Comparison of ENCODE assay signal across 9 cellular contexts in the genomic region with DNA sequence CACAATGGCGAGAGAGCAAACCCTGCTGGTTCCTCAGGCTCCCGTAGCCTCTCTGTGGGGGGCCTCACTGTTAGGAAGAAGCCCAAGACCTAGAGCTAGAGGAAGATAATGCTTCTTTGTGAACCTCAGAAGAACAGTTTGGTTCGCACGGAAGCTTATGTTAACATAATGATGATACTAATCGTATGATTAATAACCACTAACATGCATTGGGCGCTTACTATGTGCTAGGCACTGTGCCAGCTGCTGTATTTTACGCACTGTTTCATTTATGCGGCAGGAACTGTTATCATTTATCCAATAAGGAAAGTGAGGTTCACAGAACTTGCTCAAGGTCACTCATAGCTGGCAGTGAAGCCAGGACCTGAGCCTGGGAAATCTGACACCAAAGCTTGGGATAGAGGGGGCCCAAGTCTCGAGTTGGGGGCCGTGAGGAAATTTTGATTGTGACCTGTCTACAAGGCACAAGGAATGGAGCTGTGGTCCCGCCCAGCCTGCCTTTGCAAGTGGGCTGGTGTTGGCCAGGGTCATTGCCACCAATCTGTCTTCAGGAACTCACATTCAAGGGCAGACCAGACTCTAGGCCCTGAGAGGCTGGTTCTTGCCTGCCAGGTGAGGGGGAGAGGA. TPM values are rescaled to one million over a fixed set of nuclear protein-coding genes. Genes with fewer than 3 reads are reported as not detected.
A peak's percentile ranks its signal among the peaks of the same experiment; 100 is the strongest.
DNase-seq lines count a peak whose midpoint lies in the region; ATAC-seq, FAIRE-seq and TF ChIP-seq lines count a peak whose summit lies in the region.
"Had no signal": no experiment of that assay in that cellular context is flagged by ENCODE, and none has a peak within 500 bp of the region (broad histone marks: within the 10 kb centered on the region; RNA-seq: fewer than 3 reads in every experiment).

No MANE protein-coding gene starts in this region.

- H3K36me3 ChIP-seq in pancreas: no peaks in the 10 kb centered on the region

- ATAC-seq in pancreas (peak; percentile 8 to 51 (median 37)), GM19351 (IDR thresholded peaks at IDR 0.05; ENCODE audit: unreplicated experiment) (no peak), HG02885 (IDR thresholded peaks at IDR 0.05; ENCODE audit: poor library complexity, unreplicated experiment) (no peak)

- TF ChIP-seq CTCF in pancreas (IDR thresholded peaks at IDR 0.05): no peak

- WGBS in pancreas, 2 donors: 13% methylated on average over 11 of the region's 11 CpGs

- H3K9me3 ChIP-seq in pancreas: no peaks in the 10 kb centered on the region

- FAIRE-seq in RCC 7860 (lab: Jason Lieb, UNC) (peak; percentile 60), pancreas (lab: Jason Lieb, UNC) (no peak)

- intact Hi-C loops in pancreas (cut with DNase I): no loop called here

- H3K27me3 ChIP-seq in pancreas: no peaks in the 10 kb centered on the region

- peak overlapping the region; percentile 31 to 62 (median 52) for H3K27ac ChIP-seq in pancreas

- no peak overlapping the region for H3K4me3 ChIP-seq in pancreas

- peaks cover 17 to 36% (median 33%) of the 10 kb centered on the region in 3 donors for H3K4me1 ChIP-seq in pancreas

- DNase-seq in EL (peak; percentile 95), RCC 7860 (ENCODE audit: low spot score) (peak; percentile 86), epidermal melanocyte (ENCODE audit: insufficient read length, low spot score) (peak; percentile 57), pancreas (peak in 1 of 6 donors; percentile 33), GOT3 (lab: John Stamatoyannopoulos, UW) (no peak), MV-4-11 (lab: John Stamatoyannopoulos, UW) (no peak)

RNA-seq across cellular contexts. Expression of a gene that starts 6.8 kb away (rescaled TPM):
- 1 to 10 TPM in 2 of 6 donors, under 1 TPM in 4; 0.55 to 3.0 (median 0.84) TPM for total RNA-seq in pancreas
- polyA plus RNA-seq in pancreas: 1 to 10 TPM; 5.2 to 7.3 TPM
- total RNA-seq: activated CD4-positive, alpha-beta T cell treated with anti-CD3 and anti-CD28 coated beads, Interleukin-2, amount 10 ng/mL, durations not matched to agents 7 days and 5 days had no signal

RNA-seq across cellular contexts. Expression of a gene that starts 9.2 kb away (rescaled TPM):
- 10 to 100 TPM in 1 of 6 donors, 1 to 10 TPM in 5; 2.6 to 15.7 (median 6.5) TPM for total RNA-seq in pancreas
- polyA plus RNA-seq in pancreas: 10 to 100 TPM in 1 of 2 donors, 1 to 10 TPM in 1; 9.8 to 10.3 TPM
- total RNA-seq: activated CD4-positive, alpha-beta T cell treated with anti-CD3 and anti-CD28 coated beads, Interleukin-2, amount 10 ng/mL, durations not matched to agents 7 days and 5 days had no signal

RNA-seq across cellular contexts. Expression of a gene that starts 39.0 kb away (rescaled TPM):
- 10 to 100 TPM in 1 of 6 donors, 1 to 10 TPM in 5; 5.0 to 11.4 (median 5.9) TPM for total RNA-seq in pancreas
- polyA plus RNA-seq in pancreas: 10 to 100 TPM in 1 of 2 donors, 1 to 10 TPM in 1; 8.1 to 15.0 TPM
- total RNA-seq: activated CD4-positive, alpha-beta T cell treated with anti-CD3 and anti-CD28 coated beads, Interleukin-2, amount 10 ng/mL, durations not matched to agents 7 days and 5 days had no signal

RNA-seq across cellular contexts. Expression of a gene that starts 45.4 kb away (rescaled TPM):
- 10 to 100 TPM; 19.0 to 50.1 (median 22.4) TPM for total RNA-seq in pancreas
- 10 to 100 TPM; 18.0 to 41.8 TPM for polyA plus RNA-seq in pancreas

Comparison
In these comparisons a context has a peak if more than half of its experiments do, and no peak if none do; other contexts are left out.
1. DNase-seq: peak in EL (single experiment), RCC 7860 (single experiment) and epidermal melanocyte (single experiment); none in GOT3 (single experiment) and MV-4-11 (single experiment).
2. ATAC-seq: peak in pancreas (4 of 4); none in GM19351 (single experiment) and HG02885 (single experiment).